16 cellular contexts compared by ENCODE assay signal in genomic region chr15:81197255-81197630, GRCh38. TPM values are rescaled to one million over a fixed set of nuclear protein-coding genes. Genes with fewer than 3 reads are reported as not detected.
A peak's percentile ranks its signal among the peaks of the same experiment; 100 is the strongest.
DNase-seq lines count a peak whose midpoint lies in the region; ATAC-seq and TF ChIP-seq lines count a peak whose summit lies in the region.
"Had no signal": no experiment of that assay in that cellular context is flagged by ENCODE, and none has a peak within 500 bp of the region (broad histone marks: within the 10 kb centered on the region; RNA-seq: fewer than 3 reads in every experiment).

No MANE protein-coding gene starts in this region.

- TF ChIP-seq CTCF in GM23338 (conservative IDR thresholded peaks at IDR 0.05; ENCODE audit: low read depth in 2 of 2) (no peak), osteocyte (IDR thresholded peaks at IDR 0.05) (no peak)

- peak overlapping the region; percentile 28; the same call in 1 of the 2 replicates for H2AFZ ChIP-seq in GM23338

- no peaks in the 10 kb centered on the region for H3K36me3 ChIP-seq in GM23338 (ENCODE audit: insufficient read depth)
- H3K36me3 ChIP-seq: BLaER1 had no signal

- H3K9me3 Mint-ChIP-seq in GM23338 = no peaks in the 10 kb centered on the region; the same call in 2 of the 3 replicates
- no peaks in the 10 kb centered on the region for H3K9me3 Mint-ChIP-seq in osteocyte (ENCODE audit: unreplicated experiment)
- H3K9me3 Mint-ChIP-seq: CD14-positive monocyte; CD8-positive, alpha-beta T cell; IgD-negative memory B cell had no signal

- no peaks in the 10 kb centered on the region; the same call in 1 of the 2 replicates for H3K9me2 ChIP-seq in GM23338 (ENCODE audit: insufficient read depth)

- H3K4me1 ChIP-seq in GM23338 (ENCODE audit: insufficient read depth) = no peaks in the 10 kb centered on the region

- H3K27me3 Mint-ChIP-seq in GM23338 (ENCODE audit: insufficient read depth, low read depth, poor library complexity) (peaks cover 8% of the 10 kb centered on the region), osteocyte (ENCODE audit: unreplicated experiment) (peaks cover 26% of the 10 kb centered on the region)

- no peak overlapping the region for H3K27ac ChIP-seq in GM23338 (ENCODE audit: low read depth)
- H3K27ac ChIP-seq: BLaER1 had no signal

- H3K4me3 Mint-ChIP-seq in GM23338 = no peak overlapping the region
- no peak overlapping the region for H3K4me3 Mint-ChIP-seq in osteocyte (ENCODE audit: unreplicated experiment)
- H3K4me3 Mint-ChIP-seq: CD14-positive monocyte; CD8-positive, alpha-beta T cell; IgD-negative memory B cell had no signal

- H3K4me1 Mint-ChIP-seq in GM23338 = peaks cover 2% of the 10 kb centered on the region; the same call in 1 of the 3 replicates
- no peaks in the 10 kb centered on the region for H3K4me1 Mint-ChIP-seq in osteocyte (ENCODE audit: unreplicated experiment)
- H3K4me1 Mint-ChIP-seq: CD14-positive monocyte, IgD-negative memory B cell had no signal

- no peaks in the 10 kb centered on the region for H3K27me3 ChIP-seq in GM23338 (ENCODE audit: insufficient read depth)
- H3K27me3 ChIP-seq: BLaER1 had no signal

- H3K27ac Mint-ChIP-seq in GM23338 (no peak overlapping the region), osteocyte (ENCODE audit: unreplicated experiment) (no peak overlapping the region)
- H3K27ac Mint-ChIP-seq: CD8-positive, alpha-beta T cell; IgD-negative memory B cell had no signal

- H3K4me2 ChIP-seq in GM23338 = no peak overlapping the region
- H3K4me2 ChIP-seq: BLaER1 had no signal

- H3K36me3 Mint-ChIP-seq in GM23338 (ENCODE audit: low read depth) = no peaks in the 10 kb centered on the region
- H3K36me3 Mint-ChIP-seq in osteocyte (ENCODE audit: unreplicated experiment) = no peaks in the 10 kb centered on the region
- H3K36me3 Mint-ChIP-seq: CD14-positive monocyte; CD8-positive, alpha-beta T cell; IgD-negative memory B cell had no signal

- H3K4me3 ChIP-seq in GM23338 = no peak overlapping the region
- H3K4me3 ChIP-seq: BLaER1, GM12878 had no signal

- no peak for DNase-seq in GM23338 (ENCODE audit: low spot score)
- peak; percentile 64 for DNase-seq in cerebellar cortex (ENCODE audit: low spot score)
- peak; percentile 46 for DNase-seq in osteocyte (ENCODE audit: extremely low spot score, unreplicated experiment)
- no peak for DNase-seq in anterior cingulate cortex (lab: John Stamatoyannopoulos, UW)
- no peak for DNase-seq in RKO (ENCODE audit: low spot score)
- no peak for DNase-seq in CD1c-positive myeloid dendritic cell (ENCODE audit: extremely low spot score)
- DNase-seq: 8988T; Calu3; CD8-positive, alpha-beta T cell; DMS79 treated with DMSO at 0.1 percent for 48 hours; HCEC 1CT had no signal

- H3K79me2 ChIP-seq in GM23338 (replicated peaks; ENCODE audit: insufficient read depth) = no peaks in the 10 kb centered on the region

- no peaks in the 10 kb centered on the region for H4K20me1 ChIP-seq in GM23338 (replicated peaks; ENCODE audit: insufficient read depth)
- H4K20me1 ChIP-seq: BLaER1 had no signal

- H3F3A ChIP-seq in GM23338 (replicated peaks; ENCODE audit: low read depth) = no peaks in the 10 kb centered on the region

- ATAC-seq in GM23338 = no peak
- ATAC-seq in GM18519 (IDR thresholded peaks at IDR 0.05; ENCODE audit: low FRiP score, unreplicated experiment) = no peak
- ATAC-seq: CD8-positive, alpha-beta T cell; GM12878 had no signal

TF ChIP-seq in GM23338, 12 proteins besides CTCF, POLR2A, EP300 and RAD21:
- TF ChIP-seq NANOG (IDR thresholded peaks at IDR 0.05; ENCODE audit: borderline replicate concordance) = no peak

RNA-seq across cellular contexts. Expression of gene IL16, which starts 0.6 kb away (rescaled TPM):
- total RNA-seq in GM23338 (2014; rRNA removed; shearing (Covaris generic)) = not detected in 2 replicates
- polyA plus RNA-seq in GM23338 (2016; fragmentation: Nextera tagmentation; extraction: Ambion mirVana) = 0.16 and 0.29 TPM in 2 replicates
- total RNA-seq in osteocyte = not detected in 2 replicates
- total RNA-seq: Calu3 had no signal

Comparison
In these comparisons a context has a peak if more than half of its experiments do, and no peak if none do; other contexts are left out.
1. DNase-seq: peak in cerebellar cortex (single experiment) and osteocyte (single experiment); none in GM23338 (single experiment), anterior cingulate cortex (0 of 58), RKO (single experiment) and CD1c-positive myeloid dendritic cell (single experiment).